ENCODE assay signal across 1 cellular context in genomic region chr1:150514913-150515327, GRCh38.
A peak's percentile ranks its signal among the peaks of the same experiment; 100 is the strongest.
TF ChIP-seq lines count a peak whose summit lies in the region.

No MANE protein-coding gene starts in this region.

TF ChIP-seq in K562, 482 proteins besides CTCF, POLR2A, EP300 and RAD21 (continued from another document):
- TF ChIP-seq DEAF1 (CRISPR knock-in tag; IDR thresholded peaks at IDR 0.05) (no peak), TCF15 (CRISPR knock-in tag; IDR thresholded peaks at IDR 0.05) (no peak), ZNF143 (CRISPR knock-in tag; IDR thresholded peaks at IDR 0.05) (no peak), CAMTA2 (CRISPR knock-in tag; conservative IDR thresholded peaks at IDR 0.05) (no peak), CHD1 (IDR thresholded peaks at IDR 0.05; ENCODE audit: low read length) (no peak), SMARCA4 (IDR thresholded peaks at IDR 0.05) (0 out of 2 replicates have a peak, but pooled peaks have one; percentile 20), FOXO4 (CRISPR knock-in tag; IDR thresholded peaks at IDR 0.05) (no peak), SRSF7 (optimal IDR thresholded peaks at IDR 0.05; ENCODE audit: low read depth, low read length) (no peak), HNRNPH1 (optimal IDR thresholded peaks at IDR 0.05; ENCODE audit: low read depth, low read length) (no peak), ZNF696 (CRISPR knock-in tag; conservative IDR thresholded peaks at IDR 0.05) (no peak)
